1 cellular context compared by ENCODE assay signal in the genomic region with DNA sequence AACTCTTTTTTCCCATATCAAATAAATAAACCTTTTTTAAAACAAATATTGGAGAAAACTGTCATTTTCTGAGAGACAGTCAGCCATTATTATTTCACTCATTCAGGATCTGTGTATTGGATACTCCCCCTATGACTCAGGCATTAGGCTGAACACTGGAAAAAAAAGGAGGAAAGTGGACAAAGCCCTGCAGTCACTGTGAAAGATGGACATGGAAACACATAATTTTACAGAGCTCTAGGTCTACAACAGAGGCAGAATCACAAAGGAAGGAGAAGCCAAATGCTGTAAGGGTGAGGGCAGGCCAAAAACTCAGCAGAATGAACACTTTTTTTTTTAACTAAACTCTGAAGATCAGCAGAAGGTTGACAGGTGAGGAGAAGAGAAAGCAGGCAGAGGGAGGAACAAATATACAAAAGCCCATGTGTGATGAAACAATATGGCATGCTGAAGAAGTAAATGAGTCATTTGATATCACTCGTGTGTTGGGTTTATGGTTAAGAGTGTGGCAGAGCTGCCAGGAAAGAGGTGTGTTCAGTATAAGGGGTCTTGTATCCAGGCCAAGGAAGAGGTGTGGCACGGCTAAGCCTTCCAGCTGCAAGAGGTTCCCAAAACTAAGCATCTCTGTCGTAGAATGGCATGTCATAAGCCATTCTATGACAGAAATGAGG.
TF ChIP-seq lines count a peak whose summit lies in the region.

No MANE protein-coding gene starts in this region.

TF ChIP-seq in A549, 52 proteins besides CTCF, POLR2A, EP300 and RAD21 (continued from another document):
- TF ChIP-seq, protein P1, sequence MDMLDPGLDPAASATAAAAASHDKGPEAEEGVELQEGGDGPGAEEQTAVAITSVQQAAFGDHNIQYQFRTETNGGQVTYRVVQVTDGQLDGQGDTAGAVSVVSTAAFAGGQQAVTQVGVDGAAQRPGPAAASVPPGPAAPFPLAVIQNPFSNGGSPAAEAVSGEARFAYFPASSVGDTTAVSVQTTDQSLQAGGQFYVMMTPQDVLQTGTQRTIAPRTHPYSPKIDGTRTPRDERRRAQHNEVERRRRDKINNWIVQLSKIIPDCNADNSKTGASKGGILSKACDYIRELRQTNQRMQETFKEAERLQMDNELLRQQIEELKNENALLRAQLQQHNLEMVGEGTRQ (IDR thresholded peaks at IDR 0.05), result no peak
- TF ChIP-seq, protein P2, sequence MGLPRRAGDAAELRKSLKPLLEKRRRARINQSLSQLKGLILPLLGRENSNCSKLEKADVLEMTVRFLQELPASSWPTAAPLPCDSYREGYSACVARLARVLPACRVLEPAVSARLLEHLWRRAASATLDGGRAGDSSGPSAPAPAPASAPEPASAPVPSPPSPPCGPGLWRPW (IDR thresholded peaks at IDR 0.05), result no peak
- no peak for TF ChIP-seq HOXB5 (CRISPR knock-in tag; IDR thresholded peaks at IDR 0.05)
- no peak for TF ChIP-seq E2F6 (IDR thresholded peaks at IDR 0.05; ENCODE audit: borderline replicate concordance, low read depth)
- TF ChIP-seq, protein P3, sequence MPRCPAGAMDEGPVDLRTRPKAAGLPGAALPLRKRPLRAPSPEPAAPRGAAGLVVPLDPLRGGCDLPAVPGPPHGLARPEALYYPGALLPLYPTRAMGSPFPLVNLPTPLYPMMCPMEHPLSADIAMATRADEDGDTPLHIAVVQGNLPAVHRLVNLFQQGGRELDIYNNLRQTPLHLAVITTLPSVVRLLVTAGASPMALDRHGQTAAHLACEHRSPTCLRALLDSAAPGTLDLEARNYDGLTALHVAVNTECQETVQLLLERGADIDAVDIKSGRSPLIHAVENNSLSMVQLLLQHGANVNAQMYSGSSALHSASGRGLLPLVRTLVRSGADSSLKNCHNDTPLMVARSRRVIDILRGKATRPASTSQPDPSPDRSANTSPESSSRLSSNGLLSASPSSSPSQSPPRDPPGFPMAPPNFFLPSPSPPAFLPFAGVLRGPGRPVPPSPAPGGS (IDR thresholded peaks at IDR 0.05), result no peak
- TF ChIP-seq RCOR1 (IDR thresholded peaks at IDR 0.05; ENCODE audit: low read depth, low read length), result no peak
TF ChIP-seq in A549: peak in this region for 0.
